Comparison of ENCODE assay signal across 8 cellular contexts in genomic region chr14:70073924-70074566, GRCh38.
DNase-seq lines count a peak whose midpoint lies in the region; ATAC-seq, FAIRE-seq and TF ChIP-seq lines count a peak whose summit lies in the region.

No MANE protein-coding gene starts in this region.

- peak; percentile 54 to 72 for DNase-seq in SHP77 (lab: John Stamatoyannopoulos, UW)
- no peak for DNase-seq in SHP77 treated with DMSO at 0.1 percent for 48 hours (lab: John Stamatoyannopoulos, UW)
- DNase-seq in NCI-H1092 treated with DMSO at 0.1 percent for 48 hours (lab: John Stamatoyannopoulos, UW) = peak; percentile 42
- DNase-seq in T-helper 17 cell = peak in 2 of 3 donors; percentile 18
- peak in 41 of 61 donors; percentile 2 to 61 (median 16) for DNase-seq in caudate nucleus (lab: John Stamatoyannopoulos, UW)
- DNase-seq in HepG2 (ENCODE audit: low spot score) = peak; percentile 87
- peak; percentile 77 for DNase-seq in stimulated activated CD8-positive, alpha-beta memory T cell treated with anti-CD3 and anti-CD28 coated beads, Interleukin-4, amount 100 ng/mL, for 48 hours
- no peak for DNase-seq in GOT3 (lab: John Stamatoyannopoulos, UW)

- TF ChIP-seq CTCF in HepG2 (CRISPR knock-in tag; IDR thresholded peaks at IDR 0.05) = peak; percentile 97

- no TSS peak for BruUV-seq in HepG2 (replicated peaks; lab: Mats Ljungman, UMichigan)

- H3K4me3 ChIP-seq in HepG2 (replicated peaks in 1 of 3; ENCODE audit: insufficient read depth in 1 of 3, low read depth in 2 of 3, low read length in 3 of 3) = no peak overlapping the region

- H3K4me1 ChIP-seq in HepG2 (ENCODE audit: insufficient read depth, low read length) = peaks cover 30% of the 10 kb centered on the region

- WGBS in HepG2 (ENCODE audit: low lambda C conversion rate) = 30% methylated on average over 3 of the region's 3 CpGs

- H3K9ac ChIP-seq in HepG2 (ENCODE audit: insufficient read depth, low read depth, low read length) = no peak overlapping the region

- no peaks in the 10 kb centered on the region for H3K27me3 ChIP-seq in HepG2 (ENCODE audit: control insufficient read depth in 1 of 2, insufficient read depth in 2 of 2, low read length in 2 of 2)

- no peak overlapping the region for H3K27ac Mint-ChIP-seq in T-helper 17 cell

- peak; percentile 89 for TF ChIP-seq RAD21 in HepG2 (CRISPR knock-in tag; IDR thresholded peaks at IDR 0.05)

- peak; percentile 81 for FAIRE-seq in HepG2 (lab: Jason Lieb, UNC)

- H3K4me3 Mint-ChIP-seq in T-helper 17 cell = no peak overlapping the region

- no peaks in the 10 kb centered on the region for H4K20me1 ChIP-seq in HepG2 (ENCODE audit: insufficient read depth, low read length)

- intact Hi-C loops in HepG2 (cut with micrococcal nuclease; ENCODE audit: unreplicated experiment) = loop anchor here (1.0 kb wide), 1 partner anchor 28 kb away; no protein-coding TSS in a partner anchor

- CTCF ChIA-PET in HepG2 (lab: Yijun Ruan, JAX; ENCODE audit: low intra/inter-chr PET ratio, low total read pairs) = interaction anchor here (1.0 to 4.1 kb wide), 3 partner anchors 28 to 255 kb away, joined by 5 to 75 read pairs (median 8); no protein-coding TSS in a partner anchor

- TF ChIP-seq POLR2A in HepG2 (IDR thresholded peaks at IDR 0.05; ENCODE audit: insufficient read depth in 1 of 2, low read depth in 2 of 2, low read length in 2 of 2) = no peak

- no peak for ATAC-seq in T-helper 17 cell
- ATAC-seq in HepG2 = peak; percentile 100

- peaks cover 2% of the 10 kb centered on the region for H3K36me3 Mint-ChIP-seq in T-helper 17 cell (ENCODE audit: low read depth)

- no peaks in the 10 kb centered on the region for H3K79me2 ChIP-seq in HepG2 (ENCODE audit: insufficient read depth, low read length)

- no peaks in the 10 kb centered on the region; a peak in 1 of 5 replicates for H3K36me3 ChIP-seq in HepG2 (replicated peaks in 1 of 2; ENCODE audit: control insufficient read depth in 1 of 2, insufficient read depth in 2 of 2, low read length in 2 of 2)

- H3K4me2 ChIP-seq in HepG2 (ENCODE audit: low read depth, low read length) = no peak overlapping the region

- no peaks in the 10 kb centered on the region for H3K4me1 Mint-ChIP-seq in T-helper 17 cell

- TF ChIP-seq EP300 in HepG2 (IDR thresholded peaks at IDR 0.05; ENCODE audit: low read depth in 2 of 2, low read length in 2 of 2) (no peak), HepG2 (CRISPR knock-in tag; IDR thresholded peaks at IDR 0.05; ENCODE audit: borderline replicate concordance) (no peak)

- peaks cover 59% of the 10 kb centered on the region for H3K27me3 Mint-ChIP-seq in T-helper 17 cell

- H2AFZ ChIP-seq in HepG2 (ENCODE audit: low read length) = no peak overlapping the region

- H3K9me3 ChIP-seq in T-helper 17 cell (ENCODE audit: control insufficient read depth, low read length, poor library complexity, severe bottlenecking) = no peaks in the 10 kb centered on the region
- no peaks in the 10 kb centered on the region for H3K9me3 ChIP-seq in HepG2 (ENCODE audit: low read length)

- H3K27ac ChIP-seq in caudate nucleus (ENCODE audit: low read depth, low read length) = no peak overlapping the region
- H3K27ac ChIP-seq in HepG2 (ENCODE audit: extremely low read length, insufficient read depth, low read length) = no peak overlapping the region

- in situ Hi-C loops in HepG2 (cut with HindIII; ENCODE audit: extremely low pct_ligation_motif_present, low pct_unique_long_range_greater_than_20kb) = no loop called here

- POLR2A ChIA-PET in HepG2 (lab: Yijun Ruan, JAX) = interaction anchor here (0.7 to 2.7 kb wide), 2 partner anchors 28 to 224 kb away, joined by 4 to 44 read pairs; no protein-coding TSS in a partner anchor

TF ChIP-seq in HepG2, 621 proteins besides CTCF, POLR2A, EP300 and RAD21 (continues in another document):
- TF ChIP-seq RCOR2 (CRISPR knock-in tag; IDR thresholded peaks at IDR 0.05) (0 out of 2 replicates have a peak, but pooled peaks have one; percentile 37), CCDC6 (CRISPR knock-in tag; IDR thresholded peaks at IDR 0.05) (0 out of 2 replicates have a peak, but pooled peaks have one; percentile 35), ARNT2 (CRISPR knock-in tag; IDR thresholded peaks at IDR 0.05; ENCODE audit: low read depth) (no peak), STAG1 (CRISPR knock-in tag; IDR thresholded peaks at IDR 0.05) (peak; percentile 95), REPIN1 (CRISPR knock-in tag; IDR thresholded peaks at IDR 0.05; ENCODE audit: borderline replicate concordance, low read depth) (peak; percentile 41; the same call in 1 of the 2 replicates), TGIF2 (CRISPR knock-in tag; IDR thresholded peaks at IDR 0.05) (peak; percentile 71), ZNF124 (CRISPR knock-in tag; IDR thresholded peaks at IDR 0.05) (peak; percentile 74; the same call in 1 of the 2 replicates), GATAD2A (CRISPR knock-in tag; IDR thresholded peaks at IDR 0.05) (peak; percentile 82), ZMYM4 (CRISPR knock-in tag; IDR thresholded peaks at IDR 0.05) (0 out of 2 replicates have a peak, but pooled peaks have one; percentile 30), NR2F1 (CRISPR knock-in tag; IDR thresholded peaks at IDR 0.05) (0 out of 4 replicates have a peak, but pooled peaks of 1 of the 2 experiments have one; percentile 5), ZBTB25 (CRISPR knock-in tag; IDR thresholded peaks at IDR 0.05) (peak; percentile 73; the same call in 1 of the 2 replicates), PHF21A (CRISPR knock-in tag; IDR thresholded peaks at IDR 0.05) (no peak), RARA (CRISPR knock-in tag; IDR thresholded peaks at IDR 0.05) (peak; percentile 25; the same call in 1 of the 2 replicates), TBL1XR1 (IDR thresholded peaks at IDR 0.05; ENCODE audit: borderline replicate concordance, low read length, partially characterized antibody) (no peak), ZBTB26 (CRISPR knock-in tag; IDR thresholded peaks at IDR 0.05; ENCODE audit: borderline replicate concordance) (0 out of 2 replicates have a peak, but pooled peaks have one; percentile 49), IRF2 (CRISPR knock-in tag; IDR thresholded peaks at IDR 0.05) (peak; percentile 85), ELK4 (CRISPR knock-in tag; IDR thresholded peaks at IDR 0.05; ENCODE audit: borderline replicate concordance) (no peak), MIXL1 (CRISPR knock-in tag; IDR thresholded peaks at IDR 0.05) (0 out of 2 replicates have a peak, but pooled peaks have one; percentile 50), KDM2A (CRISPR knock-in tag; IDR thresholded peaks at IDR 0.05; ENCODE audit: borderline replicate concordance, low read depth) (peak; percentile 80), GFI1 (CRISPR knock-in tag; IDR thresholded peaks at IDR 0.05; ENCODE audit: borderline replicate concordance) (peak; percentile 47; the same call in 1 of the 2 replicates)

Comparison
In these comparisons a context has a peak if more than half of its experiments do, and no peak if none do; other contexts are left out.
1. DNase-seq: peak in SHP77 (2 of 2), NCI-H1092 treated with DMSO at 0.1 percent for 48 hours (single experiment), T-helper 17 cell (2 of 3), caudate nucleus (41 of 61), HepG2 (single experiment) and stimulated activated CD8-positive, alpha-beta memory T cell treated with anti-CD3 and anti-CD28 coated beads, Interleukin-4, amount 100 ng/mL, for 48 hours (single experiment); none in SHP77 treated with DMSO at 0.1 percent for 48 hours (single experiment) and GOT3 (single experiment).